12 cellular contexts compared by ENCODE assay signal in the genomic region with DNA sequence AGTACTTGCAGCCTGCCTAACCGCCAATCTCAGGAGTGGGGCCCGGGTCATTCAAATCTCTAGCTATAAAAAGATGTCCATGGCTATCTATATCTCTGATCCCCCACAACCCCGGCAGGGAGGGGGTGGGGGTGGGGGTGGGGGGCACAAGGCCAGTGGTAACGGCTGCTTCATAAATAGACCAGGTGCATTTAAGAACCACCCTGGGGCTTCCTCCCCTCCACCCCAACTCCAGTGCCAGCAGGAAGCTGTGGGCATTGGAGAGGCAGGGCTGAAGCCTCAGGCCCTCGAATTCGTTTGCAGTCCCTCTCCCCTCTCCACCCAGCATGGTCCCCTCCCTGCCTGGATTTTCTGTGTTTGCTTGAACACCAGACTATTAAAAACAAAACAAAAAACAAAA. TPM values are rescaled to one million over a fixed set of nuclear protein-coding genes. Genes with fewer than 3 reads are reported as not detected.
DNase-seq lines count a peak whose midpoint lies in the region; ATAC-seq lines count a peak whose summit lies in the region.
"Had no signal": no experiment of that assay in that cellular context is flagged by ENCODE, and none has a peak within 500 bp of the region (broad histone marks: within the 10 kb centered on the region; RNA-seq: fewer than 3 reads in every experiment).

No MANE protein-coding gene starts in this region.

- no peaks in the 10 kb centered on the region for H4K20me1 ChIP-seq in Karpas-422 (ENCODE audit: insufficient read depth, low read depth, low read length)

- H2AFZ ChIP-seq in Karpas-422 (ENCODE audit: low read length), result no peak overlapping the region

- no peaks in the 10 kb centered on the region for H3K9me3 Mint-ChIP-seq in activated naive CD4-positive, alpha-beta T cell treated with anti-CD3 and anti-CD28 coated beads, Interleukin-2, amount 10 ng/mL, durations not matched to agents 7 days and 5 days
- H3K9me3 Mint-ChIP-seq in effector memory CD8-positive, alpha-beta T cell, result no peaks in the 10 kb centered on the region
- H3K9me3 Mint-ChIP-seq in stimulated activated effector memory CD8-positive, alpha-beta T cell treated with anti-CD3 and anti-CD28 coated beads, Interleukin-12 subunit alpha, Interleukin-12 subunit beta, amount 100 ng/mL, for 72 hours, result no peaks in the 10 kb centered on the region

- H3K27ac Mint-ChIP-seq in activated naive CD4-positive, alpha-beta T cell treated with anti-CD3 and anti-CD28 coated beads, Interleukin-2, amount 10 ng/mL, durations not matched to agents 7 days and 5 days, result no peak overlapping the region
- H3K27ac Mint-ChIP-seq in effector memory CD8-positive, alpha-beta T cell, result no peak overlapping the region
- H3K27ac Mint-ChIP-seq in stimulated activated effector memory CD8-positive, alpha-beta T cell treated with anti-CD3 and anti-CD28 coated beads, Interleukin-12 subunit alpha, Interleukin-12 subunit beta, amount 100 ng/mL, for 72 hours, result no peak overlapping the region

- no peaks in the 10 kb centered on the region for H3K27me3 ChIP-seq in Karpas-422 (ENCODE audit: low read length)

- H3K27ac ChIP-seq in Karpas-422 (ENCODE audit: low read length), result no peak overlapping the region

- peaks cover 2% of the 10 kb centered on the region for H3K36me3 Mint-ChIP-seq in activated naive CD4-positive, alpha-beta T cell treated with anti-CD3 and anti-CD28 coated beads, Interleukin-2, amount 10 ng/mL, durations not matched to agents 7 days and 5 days
- peaks cover 19% of the 10 kb centered on the region for H3K36me3 Mint-ChIP-seq in effector memory CD8-positive, alpha-beta T cell (ENCODE audit: insufficient read depth)
- no peaks in the 10 kb centered on the region for H3K36me3 Mint-ChIP-seq in stimulated activated effector memory CD8-positive, alpha-beta T cell treated with anti-CD3 and anti-CD28 coated beads, Interleukin-12 subunit alpha, Interleukin-12 subunit beta, amount 100 ng/mL, for 72 hours

- H3K4me1 ChIP-seq in Karpas-422 (ENCODE audit: low read length), result peaks cover 42% of the 10 kb centered on the region

- no peak for DNase-seq in activated naive CD4-positive, alpha-beta T cell treated with anti-CD3 and anti-CD28 coated beads, Interleukin-2, amount 10 ng/mL, durations not matched to agents 7 days and 5 days
- DNase-seq in activated naive CD4-positive, alpha-beta T cell (lab: John Stamatoyannopoulos, UW), result no peak
- DNase-seq in Karpas-422 (peak; percentile 66), cerebellar cortex (ENCODE audit: low spot score) (no peak), NCI-H748 treated with DMSO at 0.1 percent for 48 hours (lab: John Stamatoyannopoulos, UW) (no peak), A172 (ENCODE audit: low spot score) (no peak)
- DNase-seq in effector memory CD8-positive, alpha-beta T cell, result no peak
- no peak for DNase-seq in stimulated activated effector memory CD8-positive, alpha-beta T cell treated with anti-CD3 and anti-CD28 coated beads, Interleukin-12 subunit alpha, Interleukin-12 subunit beta, amount 100 ng/mL, for 72 hours (ENCODE audit: low spot score in 2 of 2)
- DNase-seq: central memory CD4-positive, alpha-beta T cell; NCI-H1048; NCI-H774; stimulated activated CD4-positive, alpha-beta T cell treated with anti-CD3 and anti-CD28 coated beads, Interleukin-1b, Interleukin-23, amount 100 ng/mL, for 48 hours had no signal

- H3K9me2 ChIP-seq in Karpas-422 (replicated peaks; ENCODE audit: insufficient read depth, low read length), result no peaks in the 10 kb centered on the region

- CTCF ChIA-PET in activated naive CD4-positive, alpha-beta T cell treated with anti-CD3 and anti-CD28 coated beads, Interleukin-2, amount 10 ng/mL, durations not matched to agents 7 days and 5 days (lab: Charles Lee), result interaction anchor here (2.2 kb wide), 1 partner anchor 78 kb away, joined by 8 read pairs; no protein-coding TSS in a partner anchor

- peak overlapping the region; percentile 52 for H3K9ac ChIP-seq in Karpas-422 (ENCODE audit: low read length)

- ATAC-seq in effector memory CD8-positive, alpha-beta T cell (replicated peaks), result no peak
- ATAC-seq in stimulated activated effector memory CD8-positive, alpha-beta T cell treated with anti-CD3 and anti-CD28 coated beads, Interleukin-12 subunit alpha, Interleukin-12 subunit beta, amount 100 ng/mL, for 72 hours, result no peak

- H3K79me2 ChIP-seq in Karpas-422 (ENCODE audit: low read length), result no peaks in the 10 kb centered on the region

- no peaks in the 10 kb centered on the region for H3K9me3 ChIP-seq in Karpas-422 (ENCODE audit: low read length)

- H3K4me1 Mint-ChIP-seq in activated naive CD4-positive, alpha-beta T cell treated with anti-CD3 and anti-CD28 coated beads, Interleukin-2, amount 10 ng/mL, durations not matched to agents 7 days and 5 days, result peaks cover 31% of the 10 kb centered on the region
- peaks cover 44 to 45% of the 10 kb centered on the region in 2 donors for H3K4me1 Mint-ChIP-seq in effector memory CD8-positive, alpha-beta T cell (ENCODE audit: low read depth in 2 of 2)
- H3K4me1 Mint-ChIP-seq in stimulated activated effector memory CD8-positive, alpha-beta T cell treated with anti-CD3 and anti-CD28 coated beads, Interleukin-12 subunit alpha, Interleukin-12 subunit beta, amount 100 ng/mL, for 72 hours, result peaks cover 34% of the 10 kb centered on the region

- H3K4me3 Mint-ChIP-seq in activated naive CD4-positive, alpha-beta T cell treated with anti-CD3 and anti-CD28 coated beads, Interleukin-2, amount 10 ng/mL, durations not matched to agents 7 days and 5 days, result peak overlapping the region; percentile 48
- peak overlapping the region; percentile 68 to 70 for H3K4me3 Mint-ChIP-seq in effector memory CD8-positive, alpha-beta T cell
- peak overlapping the region; percentile 76 for H3K4me3 Mint-ChIP-seq in stimulated activated effector memory CD8-positive, alpha-beta T cell treated with anti-CD3 and anti-CD28 coated beads, Interleukin-12 subunit alpha, Interleukin-12 subunit beta, amount 100 ng/mL, for 72 hours

- peak overlapping the region; percentile 55 for H3K4me2 ChIP-seq in Karpas-422 (ENCODE audit: low read depth, low read length, poor library complexity, severe bottlenecking)

- peak overlapping the region; percentile 15; the same call in 1 of the 2 replicates for H3K4me3 ChIP-seq in Karpas-422 (ENCODE audit: low read length)

- H3K27me3 Mint-ChIP-seq in activated naive CD4-positive, alpha-beta T cell treated with anti-CD3 and anti-CD28 coated beads, Interleukin-2, amount 10 ng/mL, durations not matched to agents 7 days and 5 days, result peaks cover 82% of the 10 kb centered on the region
- peaks cover 0 to 8% of the 10 kb centered on the region in 2 donors for H3K27me3 Mint-ChIP-seq in effector memory CD8-positive, alpha-beta T cell

- H3K36me3 ChIP-seq in Karpas-422 (ENCODE audit: insufficient read depth, low read length), result no peaks in the 10 kb centered on the region

RNA-seq across cellular contexts. Expression of gene RAP1GAP2, which starts 56.0 kb away (rescaled TPM):
- 6.0 and 11.7 TPM in 2 replicates for total RNA-seq in Karpas-422 (2014; rRNA removed; shearing (Covaris generic); ENCODE audit: low replicate concordance)
- 3.8 and 6.4 TPM in 2 replicates for total RNA-seq in A172 (2014; rRNA removed; shearing (Covaris generic))
